In genomic region chr6:1867197-1867596, GRCh38 we compare ENCODE assay signal across 16 cellular contexts.
"Had no signal": no experiment of that assay in that cellular context is flagged by ENCODE, and none has a peak within 500 bp of the region (broad histone marks: within the 10 kb centered on the region; RNA-seq: fewer than 3 reads in every experiment).

No MANE protein-coding gene starts in this region.

- H3K27me3 ChIP-seq: colonic mucosa, foreskin keratinocyte, hepatocyte, right atrium auricular region, sigmoid colon had no signal

- H3K9me3 ChIP-seq: colonic mucosa, right atrium auricular region, sigmoid colon had no signal

- H3K4me3 ChIP-seq: colonic mucosa, hepatocyte, right atrium auricular region, sigmoid colon, skin epidermis had no signal

- H3K27ac ChIP-seq: colonic mucosa, foreskin keratinocyte, hepatocyte, right atrium auricular region, sigmoid colon, skin epidermis had no signal

- H3K27ac Mint-ChIP-seq: naive thymus-derived CD4-positive, alpha-beta T cell; nephron progenitor cell had no signal

- H3K36me3 ChIP-seq: colonic mucosa, right atrium auricular region, sigmoid colon had no signal

- DNase-seq: colonic mucosa; dermis blood vessel endothelial cell; erythroblast; foreskin keratinocyte; head of caudate nucleus; kidney glomerular epithelial cell; mesendoderm; naive thymus-derived CD4-positive, alpha-beta T cell; nephron progenitor cell; sigmoid colon; stimulated activated CD4-positive, alpha-beta T cell treated with anti-CD3 and anti-CD28 coated beads, Interleukin-12 subunit alpha, Interleukin-12 subunit beta, amount 100 ng/mL, for 4 hours; stimulated activated naive CD4-positive, alpha-beta T cell; trophoblast cell had no signal

- H3K9me3 Mint-ChIP-seq: naive thymus-derived CD4-positive, alpha-beta T cell; nephron progenitor cell had no signal

- ATAC-seq: foreskin keratinocyte; naive thymus-derived CD4-positive, alpha-beta T cell had no signal

- H3K4me1 ChIP-seq: colonic mucosa had no signal

- H3K4me3 Mint-ChIP-seq: naive thymus-derived CD4-positive, alpha-beta T cell; nephron progenitor cell had no signal
